In genomic region chr13:98539655-98540054, GRCh38 we compare ENCODE assay signal across 19 cellular contexts. TPM values are rescaled to one million over a fixed set of nuclear protein-coding genes. Genes with fewer than 3 reads are reported as not detected.
A peak's percentile ranks its signal among the peaks of the same experiment; 100 is the strongest.
DNase-seq lines count a peak whose midpoint lies in the region; ATAC-seq and TF ChIP-seq lines count a peak whose summit lies in the region.
"Had no signal": no experiment of that assay in that cellular context is flagged by ENCODE, and none has a peak within 500 bp of the region (broad histone marks: within the 10 kb centered on the region; RNA-seq: fewer than 3 reads in every experiment).

No MANE protein-coding gene starts in this region.

- no peaks in the 10 kb centered on the region for H3K9me3 Mint-ChIP-seq in activated T-cell treated with anti-CD3 and anti-CD28 coated beads, Interleukin-2, amount 50 U/mL, for 72 hours
- H3K9me3 Mint-ChIP-seq: activated B cell treated with CpG ODN at 0.5 μM for 24 hours, IgD-negative memory B cell, natural killer cell had no signal

- DNase-seq in activated T-cell treated with anti-CD3 and anti-CD28 coated beads, Interleukin-2, amount 50 U/mL, for 72 hours: no peak
- DNase-seq in activated T-cell treated with anti-CD3 and anti-CD28 coated beads, Interleukin-2, amount 50 U/mL, for 48 hours: no peak
- DNase-seq in fibroblast of gingiva (ENCODE audit: low read depth) (peak; percentile 77), kidney glomerular epithelial cell (lab: John Stamatoyannopoulos, UW) (no peak), DMS53 treated with DMSO at 0.1 percent for 48 hours (lab: John Stamatoyannopoulos, UW; ENCODE audit: unreplicated experiment) (no peak), GM20000 (ENCODE audit: low spot score) (no peak)
- DNase-seq: activated B cell treated with CpG ODN at 0.5 μM for 24 hours; amniotic stem cell; H7; natural killer cell; NCI-H510A treated with DMSO at 0.1 percent for 48 hours; stimulated activated naive CD4-positive, alpha-beta T cell treated with Interleukin-2 at 50 U/mL for 16 hours had no signal

- H3K4me3 Mint-ChIP-seq in activated T-cell treated with anti-CD3 and anti-CD28 coated beads, Interleukin-2, amount 50 U/mL, for 72 hours: peak overlapping the region; percentile 4 to 26
- H3K4me3 Mint-ChIP-seq: activated B cell treated with CpG ODN at 0.5 μM for 24 hours, natural killer cell had no signal

- H3K36me3 Mint-ChIP-seq in activated T-cell treated with anti-CD3 and anti-CD28 coated beads, Interleukin-2, amount 50 U/mL, for 72 hours (ENCODE audit: insufficient read depth in 2 of 2): peaks cover 0 to 8% of the 10 kb centered on the region in 2 donors
- H3K36me3 Mint-ChIP-seq: natural killer cell had no signal

- H3K36me3 ChIP-seq in KMS-11 (ENCODE audit: insufficient read depth) (no peaks in the 10 kb centered on the region), skeletal muscle tissue (ENCODE audit: control insufficient read depth in 3 of 3, insufficient read depth in 3 of 3, low read length in 3 of 3) (peaks cover 0 to 2% (median 0%) of the 10 kb centered on the region in 3 donors)

- peaks cover 99% of the 10 kb centered on the region for H3K4me1 Mint-ChIP-seq in activated T-cell treated with anti-CD3 and anti-CD28 coated beads, Interleukin-2, amount 50 U/mL, for 72 hours (ENCODE audit: low read depth)

- H3K4me3 ChIP-seq in KMS-11 (IDR thresholded peaks at IDR 0.05; ENCODE audit: insufficient read depth, low read depth, low read length) (no peak overlapping the region), skeletal muscle tissue (ENCODE audit: low read length in 3 of 3) (no peak overlapping the region)
- H3K4me3 ChIP-seq: coronary artery, esophagus muscularis mucosa, Peyer's patch, skin epidermis had no signal

- H3K9ac ChIP-seq in KMS-11 (no peak overlapping the region), skeletal muscle tissue (ENCODE audit: low read depth in 1 of 3, low read length in 3 of 3) (peak overlapping the region in 1 of 3 donors; percentile 35)

- H3K27me3 ChIP-seq in KMS-11 (ENCODE audit: insufficient read depth, low read depth): no peaks in the 10 kb centered on the region
- no peaks in the 10 kb centered on the region for H3K27me3 ChIP-seq in skeletal muscle tissue (ENCODE audit: control insufficient read depth in 3 of 3, insufficient read depth in 3 of 3, low read length in 3 of 3)
- H3K27me3 ChIP-seq: esophagus muscularis mucosa, Peyer's patch had no signal

- no peak for ATAC-seq in activated T-cell treated with anti-CD3 and anti-CD28 coated beads, Interleukin-2, amount 50 U/mL, for 72 hours (replicated peaks in 1 of 2)
- ATAC-seq: natural killer cell had no signal

- H3K27me3 Mint-ChIP-seq in activated T-cell treated with anti-CD3 and anti-CD28 coated beads, Interleukin-2, amount 50 U/mL, for 72 hours (ENCODE audit: low read depth): no peaks in the 10 kb centered on the region
- H3K27me3 Mint-ChIP-seq: activated B cell treated with CpG ODN at 0.5 μM for 24 hours, IgD-negative memory B cell had no signal

- peaks cover 1% of the 10 kb centered on the region; the same call in 1 of the 2 replicates for H4K20me1 ChIP-seq in KMS-11 (ENCODE audit: insufficient read depth)

- H3K27ac ChIP-seq in KMS-11: no peak overlapping the region
- peak overlapping the region; percentile 1 for H3K27ac ChIP-seq in skeletal muscle tissue (ENCODE audit: low read depth, low read length)
- H3K27ac ChIP-seq: coronary artery, esophagus muscularis mucosa had no signal

- H3K27ac Mint-ChIP-seq in activated T-cell treated with anti-CD3 and anti-CD28 coated beads, Interleukin-2, amount 50 U/mL, for 72 hours: peak overlapping the region; percentile 96
- H3K27ac Mint-ChIP-seq: activated B cell treated with CpG ODN at 0.5 μM for 24 hours had no signal

- H3K4me2 ChIP-seq in KMS-11: peak overlapping the region; percentile 2; the same call in 1 of the 2 replicates

- no peaks in the 10 kb centered on the region for H3K9me3 ChIP-seq in skeletal muscle tissue (ENCODE audit: control insufficient read depth in 3 of 3, low read length in 3 of 3)
- H3K9me3 ChIP-seq: esophagus muscularis mucosa, Peyer's patch had no signal

- no peak for TF ChIP-seq CTCF in KMS-11 (conservative IDR thresholded peaks at IDR 0.05; ENCODE audit: low read depth, low read length)
- TF ChIP-seq CTCF in GM20000 (IDR thresholded peaks at IDR 0.05; ENCODE audit: extremely low read depth, missing control alignments): no peak

- peaks cover 69% of the 10 kb centered on the region for H3K79me2 ChIP-seq in KMS-11 (ENCODE audit: insufficient read depth, low read depth)

- H2AFZ ChIP-seq in KMS-11 (ENCODE audit: low read depth): no peak overlapping the region

- peaks cover 43% of the 10 kb centered on the region for H3K4me1 ChIP-seq in KMS-11 (ENCODE audit: low read depth, poor library complexity, severe bottlenecking)
- peaks cover 69 to 81% (median 72%) of the 10 kb centered on the region in 3 donors for H3K4me1 ChIP-seq in skeletal muscle tissue (ENCODE audit: control insufficient read depth in 3 of 3, insufficient read depth in 3 of 3, low read length in 3 of 3)

RNA-seq across cellular contexts. Expression of gene STK24, which starts 37.3 kb away (rescaled TPM):
- 100 to 1,000 TPM; 175 to 207 TPM for total RNA-seq in activated T-cell treated with anti-CD3 and anti-CD28 coated beads, Interleukin-2, amount 50 U/mL, for 72 hours
- total RNA-seq in skeletal muscle tissue: 19.8 TPM
